In the genomic region with DNA sequence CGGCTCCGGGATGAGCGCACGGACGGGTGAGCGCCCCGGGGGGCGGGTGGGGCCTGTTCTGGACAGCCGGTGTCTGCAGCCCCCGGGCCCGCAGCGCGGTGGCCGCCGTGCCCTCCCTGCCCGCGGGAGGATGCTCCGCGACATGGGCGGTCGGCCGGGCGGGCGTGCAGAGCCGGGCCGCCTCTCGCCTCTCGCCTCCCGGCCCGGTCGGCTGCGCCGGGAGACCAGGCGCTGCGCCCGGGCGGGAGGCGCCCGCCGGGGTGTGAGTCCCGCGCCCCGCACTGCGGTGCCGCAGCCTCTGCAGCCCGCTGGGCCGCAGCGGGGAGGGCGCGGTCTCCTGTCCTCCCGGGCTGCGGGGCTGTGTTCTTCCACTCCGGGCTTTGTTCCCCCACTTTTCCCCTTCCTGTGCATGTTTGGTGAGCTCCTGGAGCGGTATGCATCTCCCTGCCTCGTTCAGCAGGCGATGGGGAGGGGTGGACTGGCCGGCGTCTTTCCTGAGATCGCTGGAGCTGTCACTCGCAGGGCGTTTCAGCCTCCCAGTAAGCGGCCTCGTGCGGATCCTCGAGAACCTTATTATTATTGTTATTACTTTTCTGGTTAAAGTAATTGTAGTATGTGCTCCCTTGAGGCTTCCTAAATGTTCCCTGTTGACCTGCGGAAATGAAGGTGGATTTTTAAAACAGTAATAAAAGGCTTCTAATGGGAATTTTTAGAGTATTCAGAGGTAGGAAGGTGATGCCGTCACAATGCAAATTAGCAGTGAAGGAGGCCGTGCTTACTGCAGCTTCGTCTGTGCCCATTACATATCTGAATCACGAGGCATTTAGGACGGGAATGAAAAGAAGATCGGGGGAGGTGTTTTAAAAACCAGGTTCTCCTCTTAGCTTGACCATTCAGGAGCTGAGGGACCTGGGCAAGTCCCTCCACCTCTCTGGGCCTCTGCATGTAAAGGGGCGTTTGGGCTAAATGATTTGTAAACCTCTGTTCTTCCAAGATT, we compare ENCODE assay signal across 1 cellular context.
TF ChIP-seq lines count a peak whose summit lies in the region.

No MANE protein-coding gene starts in this region.

TF ChIP-seq in K562, 482 proteins besides CTCF, POLR2A, EP300 and RAD21 (continued from another document):
- TF ChIP-seq, protein P1, sequence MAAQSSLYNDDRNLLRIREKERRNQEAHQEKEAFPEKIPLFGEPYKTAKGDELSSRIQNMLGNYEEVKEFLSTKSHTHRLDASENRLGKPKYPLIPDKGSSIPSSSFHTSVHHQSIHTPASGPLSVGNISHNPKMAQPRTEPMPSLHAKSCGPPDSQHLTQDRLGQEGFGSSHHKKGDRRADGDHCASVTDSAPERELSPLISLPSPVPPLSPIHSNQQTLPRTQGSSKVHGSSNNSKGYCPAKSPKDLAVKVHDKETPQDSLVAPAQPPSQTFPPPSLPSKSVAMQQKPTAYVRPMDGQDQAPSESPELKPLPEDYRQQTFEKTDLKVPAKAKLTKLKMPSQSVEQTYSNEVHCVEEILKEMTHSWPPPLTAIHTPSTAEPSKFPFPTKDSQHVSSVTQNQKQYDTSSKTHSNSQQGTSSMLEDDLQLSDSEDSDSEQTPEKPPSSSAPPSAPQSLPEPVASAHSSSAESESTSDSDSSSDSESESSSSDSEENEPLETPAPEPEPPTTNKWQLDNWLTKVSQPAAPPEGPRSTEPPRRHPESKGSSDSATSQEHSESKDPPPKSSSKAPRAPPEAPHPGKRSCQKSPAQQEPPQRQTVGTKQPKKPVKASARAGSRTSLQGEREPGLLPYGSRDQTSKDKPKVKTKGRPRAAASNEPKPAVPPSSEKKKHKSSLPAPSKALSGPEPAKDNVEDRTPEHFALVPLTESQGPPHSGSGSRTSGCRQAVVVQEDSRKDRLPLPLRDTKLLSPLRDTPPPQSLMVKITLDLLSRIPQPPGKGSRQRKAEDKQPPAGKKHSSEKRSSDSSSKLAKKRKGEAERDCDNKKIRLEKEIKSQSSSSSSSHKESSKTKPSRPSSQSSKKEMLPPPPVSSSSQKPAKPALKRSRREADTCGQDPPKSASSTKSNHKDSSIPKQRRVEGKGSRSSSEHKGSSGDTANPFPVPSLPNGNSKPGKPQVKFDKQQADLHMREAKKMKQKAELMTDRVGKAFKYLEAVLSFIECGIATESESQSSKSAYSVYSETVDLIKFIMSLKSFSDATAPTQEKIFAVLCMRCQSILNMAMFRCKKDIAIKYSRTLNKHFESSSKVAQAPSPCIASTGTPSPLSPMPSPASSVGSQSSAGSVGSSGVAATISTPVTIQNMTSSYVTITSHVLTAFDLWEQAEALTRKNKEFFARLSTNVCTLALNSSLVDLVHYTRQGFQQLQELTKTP (IDR thresholded peaks at IDR 0.05; ENCODE audit: low read depth in 1 of 2, partially characterized antibody in 2 of 2), result no peak
- TF ChIP-seq CSDE1 (IDR thresholded peaks at IDR 0.05), result no peak
- TF ChIP-seq FUS (optimal IDR thresholded peaks at IDR 0.05; ENCODE audit: low read depth, low read length), result no peak
- TF ChIP-seq DIDO1 (tag; IDR thresholded peaks at IDR 0.05; ENCODE audit: low read depth), result no peak
- TF ChIP-seq, protein P2, sequence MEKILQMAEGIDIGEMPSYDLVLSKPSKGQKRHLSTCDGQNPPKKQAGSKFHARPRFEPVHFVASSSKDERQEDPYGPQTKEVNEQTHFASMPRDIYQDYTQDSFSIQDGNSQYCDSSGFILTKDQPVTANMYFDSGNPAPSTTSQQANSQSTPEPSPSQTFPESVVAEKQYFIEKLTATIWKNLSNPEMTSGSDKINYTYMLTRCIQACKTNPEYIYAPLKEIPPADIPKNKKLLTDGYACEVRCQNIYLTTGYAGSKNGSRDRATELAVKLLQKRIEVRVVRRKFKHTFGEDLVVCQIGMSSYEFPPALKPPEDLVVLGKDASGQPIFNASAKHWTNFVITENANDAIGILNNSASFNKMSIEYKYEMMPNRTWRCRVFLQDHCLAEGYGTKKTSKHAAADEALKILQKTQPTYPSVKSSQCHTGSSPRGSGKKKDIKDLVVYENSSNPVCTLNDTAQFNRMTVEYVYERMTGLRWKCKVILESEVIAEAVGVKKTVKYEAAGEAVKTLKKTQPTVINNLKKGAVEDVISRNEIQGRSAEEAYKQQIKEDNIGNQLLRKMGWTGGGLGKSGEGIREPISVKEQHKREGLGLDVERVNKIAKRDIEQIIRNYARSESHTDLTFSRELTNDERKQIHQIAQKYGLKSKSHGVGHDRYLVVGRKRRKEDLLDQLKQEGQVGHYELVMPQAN (IDR thresholded peaks at IDR 0.05; ENCODE audit: borderline replicate concordance), result no peak; the same call in 1 of the 2 replicates
- TF ChIP-seq, protein P3, sequence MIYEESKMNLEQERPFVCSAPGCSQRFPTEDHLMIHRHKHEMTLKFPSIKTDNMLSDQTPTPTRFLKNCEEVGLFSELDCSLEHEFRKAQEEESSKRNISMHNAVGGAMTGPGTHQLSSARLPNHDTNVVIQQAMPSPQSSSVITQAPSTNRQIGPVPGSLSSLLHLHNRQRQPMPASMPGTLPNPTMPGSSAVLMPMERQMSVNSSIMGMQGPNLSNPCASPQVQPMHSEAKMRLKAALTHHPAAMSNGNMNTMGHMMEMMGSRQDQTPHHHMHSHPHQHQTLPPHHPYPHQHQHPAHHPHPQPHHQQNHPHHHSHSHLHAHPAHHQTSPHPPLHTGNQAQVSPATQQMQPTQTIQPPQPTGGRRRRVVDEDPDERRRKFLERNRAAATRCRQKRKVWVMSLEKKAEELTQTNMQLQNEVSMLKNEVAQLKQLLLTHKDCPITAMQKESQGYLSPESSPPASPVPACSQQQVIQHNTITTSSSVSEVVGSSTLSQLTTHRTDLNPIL (CRISPR knock-in tag; IDR thresholded peaks at IDR 0.05), result no peak
- no peak for TF ChIP-seq CBX3 (IDR thresholded peaks at IDR 0.05; ENCODE audit: borderline replicate concordance in 1 of 2, low read length in 2 of 2)
- no peak for TF ChIP-seq RFX5 (IDR thresholded peaks at IDR 0.05; ENCODE audit: low read depth, low read length)
- TF ChIP-seq ZNF766 (CRISPR knock-in tag; conservative IDR thresholded peaks at IDR 0.05), result no peak
- TF ChIP-seq, protein P4, sequence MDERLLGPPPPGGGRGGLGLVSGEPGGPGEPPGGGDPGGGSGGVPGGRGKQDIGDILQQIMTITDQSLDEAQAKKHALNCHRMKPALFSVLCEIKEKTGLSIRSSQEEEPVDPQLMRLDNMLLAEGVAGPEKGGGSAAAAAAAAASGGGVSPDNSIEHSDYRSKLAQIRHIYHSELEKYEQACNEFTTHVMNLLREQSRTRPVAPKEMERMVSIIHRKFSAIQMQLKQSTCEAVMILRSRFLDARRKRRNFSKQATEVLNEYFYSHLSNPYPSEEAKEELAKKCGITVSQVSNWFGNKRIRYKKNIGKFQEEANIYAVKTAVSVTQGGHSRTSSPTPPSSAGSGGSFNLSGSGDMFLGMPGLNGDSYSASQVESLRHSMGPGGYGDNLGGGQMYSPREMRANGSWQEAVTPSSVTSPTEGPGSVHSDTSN (CRISPR knock-in tag; IDR thresholded peaks at IDR 0.05; ENCODE audit: low read depth), result no peak
- TF ChIP-seq, protein P4 (tag; conservative IDR thresholded peaks at IDR 0.05; ENCODE audit: low read depth), result 0 out of 2 replicates have a peak, but pooled peaks have one; percentile 10
- TF ChIP-seq, protein P5, sequence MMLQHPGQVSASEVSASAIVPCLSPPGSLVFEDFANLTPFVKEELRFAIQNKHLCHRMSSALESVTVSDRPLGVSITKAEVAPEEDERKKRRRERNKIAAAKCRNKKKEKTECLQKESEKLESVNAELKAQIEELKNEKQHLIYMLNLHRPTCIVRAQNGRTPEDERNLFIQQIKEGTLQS (IDR thresholded peaks at IDR 0.05), result no peak
- TF ChIP-seq, protein P5 (CRISPR knock-in tag; conservative IDR thresholded peaks at IDR 0.05), result no peak
- TF ChIP-seq HDAC2 (IDR thresholded peaks at IDR 0.05), result no peak
- TF ChIP-seq MCM7 (IDR thresholded peaks at IDR 0.05), result no peak
- no peak for TF ChIP-seq ZNF282 (CRISPR knock-in tag; IDR thresholded peaks at IDR 0.05)
- TF ChIP-seq SMAD4 (CRISPR knock-in tag; conservative IDR thresholded peaks at IDR 0.05), result no peak
- TF ChIP-seq, protein P6, sequence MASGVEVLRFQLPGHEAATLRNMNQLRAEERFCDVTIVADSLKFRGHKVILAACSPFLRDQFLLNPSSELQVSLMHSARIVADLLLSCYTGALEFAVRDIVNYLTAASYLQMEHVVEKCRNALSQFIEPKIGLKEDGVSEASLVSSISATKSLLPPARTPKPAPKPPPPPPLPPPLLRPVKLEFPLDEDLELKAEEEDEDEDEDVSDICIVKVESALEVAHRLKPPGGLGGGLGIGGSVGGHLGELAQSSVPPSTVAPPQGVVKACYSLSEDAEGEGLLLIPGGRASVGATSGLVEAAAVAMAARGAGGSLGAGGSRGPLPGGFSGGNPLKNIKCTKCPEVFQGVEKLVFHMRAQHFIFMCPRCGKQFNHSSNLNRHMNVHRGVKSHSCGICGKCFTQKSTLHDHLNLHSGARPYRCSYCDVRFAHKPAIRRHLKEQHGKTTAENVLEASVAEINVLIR (CRISPR knock-in tag; IDR thresholded peaks at IDR 0.05), result no peak
- no peak for TF ChIP-seq ZNF263 (CRISPR knock-in tag; IDR thresholded peaks at IDR 0.05; ENCODE audit: borderline replicate concordance)
- TF ChIP-seq ETS2 (tag; IDR thresholded peaks at IDR 0.05; ENCODE audit: borderline replicate concordance, poor library complexity, severe bottlenecking), result no peak
- peak; percentile 42 for TF ChIP-seq KDM5B (IDR thresholded peaks at IDR 0.05; ENCODE audit: insufficient replicate concordance, low read depth, low read length)
- no peak for TF ChIP-seq ZNF445 (CRISPR knock-in tag; IDR thresholded peaks at IDR 0.05; ENCODE audit: low read depth)
- no peak for TF ChIP-seq E2F3 (CRISPR knock-in tag; IDR thresholded peaks at IDR 0.05)
- TF ChIP-seq, protein P7, sequence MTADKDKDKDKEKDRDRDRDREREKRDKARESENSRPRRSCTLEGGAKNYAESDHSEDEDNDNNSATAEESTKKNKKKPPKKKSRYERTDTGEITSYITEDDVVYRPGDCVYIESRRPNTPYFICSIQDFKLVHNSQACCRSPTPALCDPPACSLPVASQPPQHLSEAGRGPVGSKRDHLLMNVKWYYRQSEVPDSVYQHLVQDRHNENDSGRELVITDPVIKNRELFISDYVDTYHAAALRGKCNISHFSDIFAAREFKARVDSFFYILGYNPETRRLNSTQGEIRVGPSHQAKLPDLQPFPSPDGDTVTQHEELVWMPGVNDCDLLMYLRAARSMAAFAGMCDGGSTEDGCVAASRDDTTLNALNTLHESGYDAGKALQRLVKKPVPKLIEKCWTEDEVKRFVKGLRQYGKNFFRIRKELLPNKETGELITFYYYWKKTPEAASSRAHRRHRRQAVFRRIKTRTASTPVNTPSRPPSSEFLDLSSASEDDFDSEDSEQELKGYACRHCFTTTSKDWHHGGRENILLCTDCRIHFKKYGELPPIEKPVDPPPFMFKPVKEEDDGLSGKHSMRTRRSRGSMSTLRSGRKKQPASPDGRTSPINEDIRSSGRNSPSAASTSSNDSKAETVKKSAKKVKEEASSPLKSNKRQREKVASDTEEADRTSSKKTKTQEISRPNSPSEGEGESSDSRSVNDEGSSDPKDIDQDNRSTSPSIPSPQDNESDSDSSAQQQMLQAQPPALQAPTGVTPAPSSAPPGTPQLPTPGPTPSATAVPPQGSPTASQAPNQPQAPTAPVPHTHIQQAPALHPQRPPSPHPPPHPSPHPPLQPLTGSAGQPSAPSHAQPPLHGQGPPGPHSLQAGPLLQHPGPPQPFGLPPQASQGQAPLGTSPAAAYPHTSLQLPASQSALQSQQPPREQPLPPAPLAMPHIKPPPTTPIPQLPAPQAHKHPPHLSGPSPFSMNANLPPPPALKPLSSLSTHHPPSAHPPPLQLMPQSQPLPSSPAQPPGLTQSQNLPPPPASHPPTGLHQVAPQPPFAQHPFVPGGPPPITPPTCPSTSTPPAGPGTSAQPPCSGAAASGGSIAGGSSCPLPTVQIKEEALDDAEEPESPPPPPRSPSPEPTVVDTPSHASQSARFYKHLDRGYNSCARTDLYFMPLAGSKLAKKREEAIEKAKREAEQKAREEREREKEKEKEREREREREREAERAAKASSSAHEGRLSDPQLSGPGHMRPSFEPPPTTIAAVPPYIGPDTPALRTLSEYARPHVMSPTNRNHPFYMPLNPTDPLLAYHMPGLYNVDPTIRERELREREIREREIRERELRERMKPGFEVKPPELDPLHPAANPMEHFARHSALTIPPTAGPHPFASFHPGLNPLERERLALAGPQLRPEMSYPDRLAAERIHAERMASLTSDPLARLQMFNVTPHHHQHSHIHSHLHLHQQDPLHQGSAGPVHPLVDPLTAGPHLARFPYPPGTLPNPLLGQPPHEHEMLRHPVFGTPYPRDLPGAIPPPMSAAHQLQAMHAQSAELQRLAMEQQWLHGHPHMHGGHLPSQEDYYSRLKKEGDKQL (CRISPR knock-in tag; IDR thresholded peaks at IDR 0.05; ENCODE audit: borderline replicate concordance), result no peak
- TF ChIP-seq LEF1 (IDR thresholded peaks at IDR 0.05), result no peak
- TF ChIP-seq TBP (optimal IDR thresholded peaks at IDR 0.05; ENCODE audit: low read depth, low read length), result peak; percentile 65
- no peak for TF ChIP-seq PTBP1 (IDR thresholded peaks at IDR 0.05; ENCODE audit: low read depth, low read length)
- TF ChIP-seq ADNP (tag; IDR thresholded peaks at IDR 0.05), result no peak
- no peak for TF ChIP-seq RBM14 (IDR thresholded peaks at IDR 0.05; ENCODE audit: borderline replicate concordance, insufficient read depth, low read depth, low read length)
